In the genomic region with DNA sequence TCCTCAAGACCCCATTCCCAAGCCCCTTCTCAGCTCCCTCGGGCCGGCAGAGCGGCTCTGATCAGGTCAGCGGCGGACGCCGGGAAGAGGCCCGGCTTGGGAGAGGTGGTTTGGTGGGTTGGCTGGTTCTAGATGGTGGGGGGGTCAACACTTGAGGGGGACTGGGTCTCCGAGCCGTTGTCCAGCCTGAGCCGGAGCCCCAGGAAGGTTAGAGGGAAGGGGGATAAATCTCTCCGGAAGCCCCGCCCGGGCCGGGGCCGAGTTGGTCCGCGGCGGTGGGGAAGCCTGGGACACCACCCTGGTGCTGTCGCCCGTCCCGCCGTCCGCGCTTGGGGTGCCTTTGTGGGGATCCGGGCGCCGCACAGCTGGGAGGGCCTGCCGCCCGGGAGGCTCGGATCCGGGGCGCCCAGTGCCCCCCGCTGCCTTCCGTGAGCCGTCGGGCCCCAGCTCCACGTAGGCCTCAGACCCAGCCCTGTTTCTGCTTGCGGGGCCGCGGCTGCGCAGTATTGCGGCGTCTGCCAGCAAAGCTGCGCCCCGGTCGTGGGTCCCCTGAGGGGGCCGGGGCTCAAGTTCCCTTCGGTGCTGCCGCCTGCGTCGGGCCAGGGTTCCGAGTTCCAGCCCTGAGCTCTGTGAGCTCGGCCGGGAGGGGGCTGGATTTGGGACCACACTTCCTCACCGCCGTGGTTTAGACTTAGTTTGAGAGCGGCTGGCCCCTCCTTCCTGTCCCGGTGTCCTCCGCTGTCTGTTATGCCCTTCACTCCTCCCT, we compare ENCODE assay signal across 8 cellular contexts.
A peak's percentile ranks its signal among the peaks of the same experiment; 100 is the strongest.
DNase-seq lines count a peak whose midpoint lies in the region; ATAC-seq lines count a peak whose summit lies in the region.

No MANE protein-coding gene starts in this region.

- H3K4me1 Mint-ChIP-seq in T-helper 1 cell treated with Interleukin-12 subunit alpha and Interleukin-12 subunit beta and Interleukin-4 antibody, amounts not matched to agents 30 μg/mL and 1 μg/mL, for 36 hours (ENCODE audit: low read depth), result peaks cover 36% of the 10 kb centered on the region
- H3K4me1 Mint-ChIP-seq in central memory CD8-positive, alpha-beta T cell, result peaks cover 51% of the 10 kb centered on the region

- ATAC-seq in GM18861 (IDR thresholded peaks at IDR 0.05; ENCODE audit: unreplicated experiment) (peak; percentile 45), HG03039 (IDR thresholded peaks at IDR 0.05; ENCODE audit: unreplicated experiment) (peak; percentile 47)
- peak; percentile 61 for ATAC-seq in central memory CD8-positive, alpha-beta T cell (replicated peaks; ENCODE audit: extremely low read depth, poor library complexity, severe bottlenecking)

- peak; percentile 63 to 77 for DNase-seq in central memory CD8-positive, alpha-beta T cell (ENCODE audit: low spot score in 2 of 2)
- DNase-seq in left kidney (ENCODE audit: low read depth, low spot score) (peak; percentile 84), DMS153 (lab: John Stamatoyannopoulos, UW) (no peak), NCI-H1694 treated with DMSO at 0.1 percent for 48 hours (lab: John Stamatoyannopoulos, UW) (no peak)
- DNase-seq in stimulated activated CD4-positive, alpha-beta T cell treated with anti-CD3 and anti-CD28 coated beads, Interleukin-4, amount 100 ng/mL, for 24 hours, result peak; percentile 74

- H3K27ac Mint-ChIP-seq in T-helper 1 cell treated with Interleukin-12 subunit alpha and Interleukin-12 subunit beta and Interleukin-4 antibody, amounts not matched to agents 30 μg/mL and 1 μg/mL, for 36 hours, result peak overlapping the region; percentile 94
- H3K27ac Mint-ChIP-seq in central memory CD8-positive, alpha-beta T cell (ENCODE audit: low read depth), result peak overlapping the region; percentile 96

- no peaks in the 10 kb centered on the region for H3K9me3 Mint-ChIP-seq in T-helper 1 cell treated with Interleukin-12 subunit alpha and Interleukin-12 subunit beta and Interleukin-4 antibody, amounts not matched to agents 30 μg/mL and 1 μg/mL, for 36 hours
- no peaks in the 10 kb centered on the region for H3K9me3 Mint-ChIP-seq in central memory CD8-positive, alpha-beta T cell

- H3K27me3 Mint-ChIP-seq in T-helper 1 cell treated with Interleukin-12 subunit alpha and Interleukin-12 subunit beta and Interleukin-4 antibody, amounts not matched to agents 30 μg/mL and 1 μg/mL, for 36 hours (ENCODE audit: low read depth), result no peaks in the 10 kb centered on the region
- H3K27me3 Mint-ChIP-seq in central memory CD8-positive, alpha-beta T cell, result no peaks in the 10 kb centered on the region

- H3K36me3 Mint-ChIP-seq in T-helper 1 cell treated with Interleukin-12 subunit alpha and Interleukin-12 subunit beta and Interleukin-4 antibody, amounts not matched to agents 30 μg/mL and 1 μg/mL, for 36 hours (ENCODE audit: low read depth), result peaks cover 26% of the 10 kb centered on the region
- peaks cover 27% of the 10 kb centered on the region for H3K36me3 Mint-ChIP-seq in central memory CD8-positive, alpha-beta T cell (ENCODE audit: insufficient read depth)

- H3K4me3 Mint-ChIP-seq in T-helper 1 cell treated with Interleukin-12 subunit alpha and Interleukin-12 subunit beta and Interleukin-4 antibody, amounts not matched to agents 30 μg/mL and 1 μg/mL, for 36 hours, result peak overlapping the region; percentile 99
- peak overlapping the region; percentile 96 for H3K4me3 Mint-ChIP-seq in central memory CD8-positive, alpha-beta T cell

Comparison
In these comparisons a context has a peak if more than half of its experiments do, and no peak if none do; other contexts are left out.
1. DNase-seq: peak in central memory CD8-positive, alpha-beta T cell (2 of 2), left kidney (single experiment) and stimulated activated CD4-positive, alpha-beta T cell treated with anti-CD3 and anti-CD28 coated beads, Interleukin-4, amount 100 ng/mL, for 24 hours (single experiment); none in DMS153 (single experiment) and NCI-H1694 treated with DMSO at 0.1 percent for 48 hours (single experiment).
2. Peak in every context shown above with its lines, with median percentiles within 50 percentile points of each other: ATAC-seq.